1 cellular context compared by ENCODE assay signal in genomic region chr6:167825759-167826229, GRCh38.
TF ChIP-seq lines count a peak whose summit lies in the region.

No MANE protein-coding gene starts in this region.

TF ChIP-seq in HepG2, 621 proteins besides CTCF, POLR2A, EP300 and RAD21 (continued from another document and continues in another):
- no peak for TF ChIP-seq ZNF746 (CRISPR knock-in tag; IDR thresholded peaks at IDR 0.05)
- no peak for TF ChIP-seq KDM6A (CRISPR knock-in tag; IDR thresholded peaks at IDR 0.05; ENCODE audit: low read depth)
- no peak for TF ChIP-seq CEBPB (IDR thresholded peaks at IDR 0.05; ENCODE audit: borderline replicate concordance, low read depth, low read length)
- TF ChIP-seq ZNF784 (CRISPR knock-in tag; IDR thresholded peaks at IDR 0.05; ENCODE audit: borderline replicate concordance) = no peak
- TF ChIP-seq ZNF446 (CRISPR knock-in tag; IDR thresholded peaks at IDR 0.05) = no peak
- no peak for TF ChIP-seq HINFP (CRISPR knock-in tag; IDR thresholded peaks at IDR 0.05; ENCODE audit: low read depth)
- TF ChIP-seq NR2F2 (IDR thresholded peaks at IDR 0.05; ENCODE audit: borderline replicate concordance, low read depth) = no peak
- no peak for TF ChIP-seq SMC3 (IDR thresholded peaks at IDR 0.05; ENCODE audit: low read length)
- TF ChIP-seq ZNF225 (CRISPR knock-in tag; IDR thresholded peaks at IDR 0.05) = no peak
- no peak for TF ChIP-seq SALL2 (CRISPR knock-in tag; IDR thresholded peaks at IDR 0.05)
- no peak for TF ChIP-seq CHCHD3 (CRISPR knock-in tag; IDR thresholded peaks at IDR 0.05)
- TF ChIP-seq ZNF652 (CRISPR knock-in tag; IDR thresholded peaks at IDR 0.05; ENCODE audit: borderline replicate concordance, low read depth) = no peak
- TF ChIP-seq ZNF572 (CRISPR knock-in tag; IDR thresholded peaks at IDR 0.05) = no peak
- TF ChIP-seq SALL1 (CRISPR knock-in tag; IDR thresholded peaks at IDR 0.05) = peak; percentile 21; the same call in 1 of the 2 replicates
- TF ChIP-seq ZNF318 (CRISPR knock-in tag; IDR thresholded peaks at IDR 0.05) = no peak
- TF ChIP-seq HMGA1 (CRISPR knock-in tag; conservative IDR thresholded peaks at IDR 0.05) = no peak
- no peak for TF ChIP-seq DNMT3B (CRISPR knock-in tag; conservative IDR thresholded peaks at IDR 0.05)
- no peak for TF ChIP-seq DMAP1 (CRISPR knock-in tag; IDR thresholded peaks at IDR 0.05)
- peak; percentile 21; the same call in 1 of the 2 replicates for TF ChIP-seq ZNF160 (CRISPR knock-in tag; IDR thresholded peaks at IDR 0.05)
- TF ChIP-seq NONO (IDR thresholded peaks at IDR 0.05) = no peak
- TF ChIP-seq NONO (CRISPR knock-in tag; conservative IDR thresholded peaks at IDR 0.05) = no peak
- no peak for TF ChIP-seq ZMYM3 (CRISPR knock-in tag; IDR thresholded peaks at IDR 0.05)
- TF ChIP-seq ZBTB37 (CRISPR knock-in tag; IDR thresholded peaks at IDR 0.05) = no peak
- no peak for TF ChIP-seq ZNF616 (CRISPR knock-in tag; IDR thresholded peaks at IDR 0.05; ENCODE audit: low read depth)
- peak; percentile 43; the same call in 1 of the 2 replicates for TF ChIP-seq HNF4A (CRISPR knock-in tag; IDR thresholded peaks at IDR 0.05)
- no peak for TF ChIP-seq ZFP62 (CRISPR knock-in tag; IDR thresholded peaks at IDR 0.05)
- TF ChIP-seq ZBTB7B (CRISPR knock-in tag; IDR thresholded peaks at IDR 0.05) = no peak
- TF ChIP-seq EZH2 (conservative IDR thresholded peaks at IDR 0.05; ENCODE audit: low read depth, low read length) = no peak
- TF ChIP-seq ZNF44 (CRISPR knock-in tag; IDR thresholded peaks at IDR 0.05) = no peak
- no peak for TF ChIP-seq TBL1XR1 (IDR thresholded peaks at IDR 0.05; ENCODE audit: borderline replicate concordance, low read length, partially characterized antibody)
- TF ChIP-seq CREBL2 (CRISPR knock-in tag; IDR thresholded peaks at IDR 0.05; ENCODE audit: borderline replicate concordance) = no peak
- TF ChIP-seq ARNT (IDR thresholded peaks at IDR 0.05) = no peak
- TF ChIP-seq ZNF775 (CRISPR knock-in tag; IDR thresholded peaks at IDR 0.05; ENCODE audit: borderline replicate concordance) = peak; percentile 16; the same call in 1 of the 2 replicates
- TF ChIP-seq PAX8 (CRISPR knock-in tag; IDR thresholded peaks at IDR 0.05; ENCODE audit: borderline replicate concordance) = no peak
- no peak for TF ChIP-seq ZNF512 (CRISPR knock-in tag; IDR thresholded peaks at IDR 0.05)
- TF ChIP-seq ZBTB14 (CRISPR knock-in tag; IDR thresholded peaks at IDR 0.05) = peak; percentile 70
- no peak for TF ChIP-seq POLR2AphosphoS2 (IDR thresholded peaks at IDR 0.05; ENCODE audit: low read depth, low read length)
- TF ChIP-seq ZNF605 (CRISPR knock-in tag; IDR thresholded peaks at IDR 0.05) = 0 out of 2 replicates have a peak, but pooled peaks have one; percentile 52
- no peak; the same call in 2 of the 3 replicates for TF ChIP-seq MXI1 (IDR thresholded peaks at IDR 0.05; ENCODE audit: borderline replicate concordance, low read depth, low read length)
- TF ChIP-seq HNRNPLL (IDR thresholded peaks at IDR 0.05; ENCODE audit: low read depth, low read length, poor library complexity, severe bottlenecking) = peak; percentile 98
- no peak for TF ChIP-seq RORA (CRISPR knock-in tag; IDR thresholded peaks at IDR 0.05)
- TF ChIP-seq TCF12 (IDR thresholded peaks at IDR 0.05) = no peak
- no peak for TF ChIP-seq TCF12 (CRISPR knock-in tag; IDR thresholded peaks at IDR 0.05)
- TF ChIP-seq NFYB (CRISPR knock-in tag; IDR thresholded peaks at IDR 0.05) = no peak
- TF ChIP-seq FUBP1 (CRISPR knock-in tag; IDR thresholded peaks at IDR 0.05; ENCODE audit: borderline replicate concordance) = no peak
- TF ChIP-seq ZNF441 (CRISPR knock-in tag; IDR thresholded peaks at IDR 0.05; ENCODE audit: borderline replicate concordance) = 0 out of 2 replicates have a peak, but pooled peaks have one; percentile 32
- TF ChIP-seq CEBPG (CRISPR knock-in tag; IDR thresholded peaks at IDR 0.05) = no peak
- no peak for TF ChIP-seq ZNF367 (CRISPR knock-in tag; IDR thresholded peaks at IDR 0.05; ENCODE audit: borderline replicate concordance)
- TF ChIP-seq PLRG1 (conservative IDR thresholded peaks at IDR 0.05) = no peak
- TF ChIP-seq MED8 (CRISPR knock-in tag; IDR thresholded peaks at IDR 0.05; ENCODE audit: insufficient replicate concordance) = no peak
- TF ChIP-seq XBP1 (CRISPR knock-in tag; IDR thresholded peaks at IDR 0.05) = no peak
- TF ChIP-seq RARA (CRISPR knock-in tag; IDR thresholded peaks at IDR 0.05) = no peak
- peak; percentile 59; the same call in 1 of the 2 replicates for TF ChIP-seq SIN3A (IDR thresholded peaks at IDR 0.05; ENCODE audit: borderline replicate concordance, low read depth, low read length)
- no peak for TF ChIP-seq ARNT2 (CRISPR knock-in tag; IDR thresholded peaks at IDR 0.05; ENCODE audit: low read depth)
- TF ChIP-seq RFXAP (CRISPR knock-in tag; IDR thresholded peaks at IDR 0.05; ENCODE audit: borderline replicate concordance) = no peak
- no peak for TF ChIP-seq ZNF3 (CRISPR knock-in tag; IDR thresholded peaks at IDR 0.05)
- TF ChIP-seq MAFF (IDR thresholded peaks at IDR 0.05; ENCODE audit: low read depth, low read length) = no peak
- TF ChIP-seq YEATS2 (CRISPR knock-in tag; IDR thresholded peaks at IDR 0.05; ENCODE audit: borderline replicate concordance) = no peak
- TF ChIP-seq ZBTB3 (CRISPR knock-in tag; IDR thresholded peaks at IDR 0.05; ENCODE audit: borderline replicate concordance, low read depth) = no peak; the same call in 1 of the 2 replicates
- TF ChIP-seq ZMYM4 (CRISPR knock-in tag; IDR thresholded peaks at IDR 0.05) = peak; percentile 53
